In the genomic region with DNA sequence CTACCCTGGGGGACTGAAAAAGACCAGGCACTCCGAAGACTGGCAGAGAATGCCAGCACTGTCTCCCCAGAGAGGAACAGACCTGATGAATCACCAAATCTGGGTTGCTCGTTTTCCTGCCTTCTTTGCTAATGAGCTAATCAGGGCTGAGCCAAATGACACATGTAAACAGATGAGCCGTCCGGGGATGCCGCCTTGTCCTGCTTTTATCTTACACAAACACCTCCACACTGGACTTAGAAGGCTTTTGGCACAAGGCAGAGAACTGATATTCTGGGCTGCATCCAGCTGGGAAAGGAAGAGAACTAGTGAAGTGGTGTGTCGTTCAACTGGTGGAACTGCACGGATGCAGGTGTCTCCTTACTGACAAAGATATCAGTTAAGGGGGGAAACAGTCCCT, we compare ENCODE assay signal across 10 cellular contexts.
A peak's percentile ranks its signal among the peaks of the same experiment; 100 is the strongest.
DNase-seq lines count a peak whose midpoint lies in the region; ATAC-seq and TF ChIP-seq lines count a peak whose summit lies in the region.
"Had no signal": no experiment of that assay in that cellular context is flagged by ENCODE, and none has a peak within 500 bp of the region (broad histone marks: within the 10 kb centered on the region; RNA-seq: fewer than 3 reads in every experiment).

No MANE protein-coding gene starts in this region.

- TF ChIP-seq CTCF in RWPE1 (conservative IDR thresholded peaks at IDR 0.05; ENCODE audit: low read depth) (no peak), fibroblast of mammary gland (conservative IDR thresholded peaks at IDR 0.05; ENCODE audit: control insufficient read depth, insufficient read depth, low read depth, low read length) (no peak), gastrocnemius medialis (IDR thresholded peaks at IDR 0.05 in 4 of 5, conservative IDR thresholded peaks at IDR 0.05 in 1 of 5) (no peak)

- no peaks in the 10 kb centered on the region for H3K9me3 ChIP-seq in GM23248 (ENCODE audit: low read depth)
- H3K9me3 ChIP-seq in gastrocnemius medialis: no peaks in the 10 kb centered on the region

- in situ Hi-C loops in GM23248 (cut with MboI) (no loop called here), gastrocnemius medialis (cut with MboI; ENCODE audit: low sequenced_read_pairs in 4 of 4) (no loop called here)

- peak overlapping the region; percentile 51 for H3K4me2 ChIP-seq in GM23248 (ENCODE audit: unreplicated experiment)

- no peaks in the 10 kb centered on the region for H3K36me3 ChIP-seq in GM23248 (ENCODE audit: low read depth)
- H3K36me3 ChIP-seq in gastrocnemius medialis: no peaks in the 10 kb centered on the region

- intact Hi-C loops in gastrocnemius medialis (cut with DNase I; ENCODE audit: low total_unique reads): no loop called here

- 4% methylated on average over 7 of the region's 7 CpGs for WGBS in GM23248 (ENCODE audit: low coverage in 1 of 2, low lambda C conversion rate in 2 of 2, missing lambda C conversion rate in 2 of 2), 2 experiments

- H3K4me1 ChIP-seq in GM23248 (ENCODE audit: insufficient read depth) (peaks cover 6% of the 10 kb centered on the region; the same call in 1 of the 2 replicates), gastrocnemius medialis (no peaks in the 10 kb centered on the region)

- H3K9ac ChIP-seq in GM23248: no peak overlapping the region

- peaks cover 40% of the 10 kb centered on the region for H3K27me3 ChIP-seq in GM23248 (replicated peaks; ENCODE audit: insufficient read depth)
- no peaks in the 10 kb centered on the region for H3K27me3 ChIP-seq in gastrocnemius medialis

- peak; percentile 71 for DNase-seq in GM23248
- DNase-seq in RWPE1 (ENCODE audit: low spot score): peak; percentile 55
- DNase-seq in fibroblast of mammary gland (ENCODE audit: low read depth): peak; percentile 53
- no peak for DNase-seq in gastrocnemius medialis
- DNase-seq in mucosa of gallbladder (ENCODE audit: low spot score): no peak
- DNase-seq in activated effector memory CD4-positive, alpha-beta T cell treated with anti-CD3 and anti-CD28 coated beads, Interleukin-2, amount 50 U/mL, for 16 hours: no peak
- DNase-seq in occipital lobe (lab: John Stamatoyannopoulos, UW): no peak
- DNase-seq: activated CD4-positive, alpha-beta T cell treated with anti-CD3 and anti-CD28 coated beads for 48 hours; amniotic stem cell; hippocampal formation had no signal

- ATAC-seq in gastrocnemius medialis: peak in 1 of 2 donors; percentile 36

- POLR2A ChIA-PET in RWPE1 (lab: Yijun Ruan, JAX; ENCODE audit: low non-redundant PET): no interaction called here

- H3K9me2 ChIP-seq in GM23248 (ENCODE audit: insufficient read depth): no peaks in the 10 kb centered on the region

- H4K20me1 ChIP-seq in GM23248 (ENCODE audit: insufficient read depth): no peaks in the 10 kb centered on the region

- no peak for TF ChIP-seq POLR2A in gastrocnemius medialis (IDR thresholded peaks at IDR 0.05)

- no peak overlapping the region for H2AFZ ChIP-seq in GM23248

- CTCF ChIA-PET in RWPE1 (lab: Yijun Ruan, JAX): no interaction called here

- H3K27ac ChIP-seq in GM23248: no peak overlapping the region
- peak overlapping the region; percentile 23; the same call in 1 of the 2 replicates for H3K27ac ChIP-seq in RWPE1
- peak overlapping the region in 3 of 4 donors; percentile 2 to 10 (median 3) for H3K27ac ChIP-seq in gastrocnemius medialis

- H3K4me3 ChIP-seq in GM23248 (0 out of 2 replicates have a peak overlapping the region, but pooled peaks have one; percentile 14), fibroblast of mammary gland (ENCODE audit: control insufficient read depth, low read depth, low read length) (no peak overlapping the region), gastrocnemius medialis (no peak overlapping the region)

- no peaks in the 10 kb centered on the region for H3F3A ChIP-seq in GM23248 (ENCODE audit: insufficient read depth)

- no peaks in the 10 kb centered on the region for H3K79me2 ChIP-seq in GM23248 (ENCODE audit: insufficient read depth)

Comparison
In these comparisons a context has a peak if more than half of its experiments do, and no peak if none do; other contexts are left out.
1. DNase-seq: peak in GM23248 (single experiment), RWPE1 (single experiment) and fibroblast of mammary gland (single experiment); none in gastrocnemius medialis (0 of 2), mucosa of gallbladder (single experiment), activated effector memory CD4-positive, alpha-beta T cell treated with anti-CD3 and anti-CD28 coated beads, Interleukin-2, amount 50 U/mL, for 16 hours (single experiment) and occipital lobe (single experiment).